ENCODE assay signal across 8 cellular contexts in the genomic region with DNA sequence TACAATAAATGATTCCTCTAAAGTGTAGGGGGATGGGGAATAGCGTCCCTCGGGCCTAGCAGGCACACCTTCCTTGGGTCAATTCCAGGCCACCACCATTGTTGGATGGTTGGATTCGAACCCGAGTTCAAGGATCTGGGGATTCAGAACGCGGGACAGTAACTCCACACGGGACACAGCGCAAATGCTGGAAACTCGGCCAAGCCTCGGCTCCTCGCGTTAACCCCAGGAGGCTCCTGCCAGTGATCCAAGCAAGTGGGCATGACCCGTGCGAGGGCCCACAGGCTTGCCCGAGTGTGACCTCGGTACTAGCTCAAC. TPM values are rescaled to one million over a fixed set of nuclear protein-coding genes. Genes with fewer than 3 reads are reported as not detected.
DNase-seq lines count a peak whose midpoint lies in the region; ATAC-seq and TF ChIP-seq lines count a peak whose summit lies in the region.

No MANE protein-coding gene starts in this region.

- H3K27ac ChIP-seq in MM.1S (ENCODE audit: low read length) (no peak overlapping the region), neural cell (ENCODE audit: low read length) (peak overlapping the region; percentile 82)

- H3K9me2 ChIP-seq in MM.1S (replicated peaks; ENCODE audit: insufficient read depth, low read length) = no peaks in the 10 kb centered on the region
- no peaks in the 10 kb centered on the region for H3K9me2 ChIP-seq in neural cell (ENCODE audit: insufficient read depth, low read length)

- no peaks in the 10 kb centered on the region for H3K36me3 ChIP-seq in BE2C
- H3K36me3 ChIP-seq in MM.1S (replicated peaks; ENCODE audit: insufficient read depth, low read length) = no peaks in the 10 kb centered on the region
- peaks cover 13% of the 10 kb centered on the region for H3K36me3 ChIP-seq in neural cell (ENCODE audit: insufficient read depth, low read length)

- peak overlapping the region; percentile 33 to 84 for H3K27ac Mint-ChIP-seq in effector memory CD8-positive, alpha-beta T cell

- no peak for TF ChIP-seq CTCF in BE2C (IDR thresholded peaks at IDR 0.05; ENCODE audit: low read depth, low read length)
- no peak for TF ChIP-seq CTCF in MM.1S (IDR thresholded peaks at IDR 0.05; ENCODE audit: low read length)
- no peak for TF ChIP-seq CTCF in neural cell (IDR thresholded peaks at IDR 0.05; ENCODE audit: poor library complexity, severe bottlenecking)

- no peaks in the 10 kb centered on the region for H3F3A ChIP-seq in MM.1S (ENCODE audit: insufficient read depth, low read length)
- H3F3A ChIP-seq in neural cell (ENCODE audit: insufficient read depth, low read length, poor library complexity, severe bottlenecking) = no peaks in the 10 kb centered on the region

- no peak for TF ChIP-seq EP300 in neural cell (conservative IDR thresholded peaks at IDR 0.05; ENCODE audit: poor library complexity, severe bottlenecking)

- H2AFZ ChIP-seq in MM.1S (ENCODE audit: low read length) = peak overlapping the region; percentile 100
- peak overlapping the region; percentile 76 for H2AFZ ChIP-seq in neural cell (ENCODE audit: low read depth, low read length)

- TF ChIP-seq RAD21 in neural cell (conservative IDR thresholded peaks at IDR 0.05) = peak; percentile 9

- peaks cover 13 to 36% of the 10 kb centered on the region in 2 donors for H3K27me3 Mint-ChIP-seq in effector memory CD8-positive, alpha-beta T cell

- no peaks in the 10 kb centered on the region for H3K27me3 ChIP-seq in BE2C
- H3K27me3 ChIP-seq in MM.1S (replicated peaks; ENCODE audit: insufficient read depth, low read length) = no peaks in the 10 kb centered on the region; the same call in 1 of the 2 replicates
- no peaks in the 10 kb centered on the region for H3K27me3 ChIP-seq in neural cell (ENCODE audit: insufficient read depth, low read depth, low read length)

- peak overlapping the region; percentile 98 for H3K4me2 ChIP-seq in MM.1S (ENCODE audit: low read depth, low read length)
- H3K4me2 ChIP-seq in neural cell (ENCODE audit: low read length) = peak overlapping the region; percentile 91

- H3K4me3 ChIP-seq in BE2C (ENCODE audit: low read depth, low read length) = peak overlapping the region; percentile 67
- H3K4me3 ChIP-seq in MM.1S (ENCODE audit: low read length) = peak overlapping the region; percentile 97
- peak overlapping the region; percentile 98 for H3K4me3 ChIP-seq in neural cell (ENCODE audit: low read length)

- peaks cover 5 to 13% of the 10 kb centered on the region in 2 donors for H3K4me1 Mint-ChIP-seq in effector memory CD8-positive, alpha-beta T cell (ENCODE audit: low read depth in 2 of 2)

- no peaks in the 10 kb centered on the region for H3K9me3 Mint-ChIP-seq in effector memory CD8-positive, alpha-beta T cell

- H3K79me2 ChIP-seq in MM.1S (ENCODE audit: low read length) = no peaks in the 10 kb centered on the region
- H3K79me2 ChIP-seq in neural cell (replicated peaks; ENCODE audit: insufficient read depth, low read length) = peaks cover 7% of the 10 kb centered on the region

- peak overlapping the region; percentile 70 to 78 for H3K4me3 Mint-ChIP-seq in effector memory CD8-positive, alpha-beta T cell

- no peak for ATAC-seq in effector memory CD8-positive, alpha-beta T cell (replicated peaks)
- ATAC-seq in HG02981 (IDR thresholded peaks at IDR 0.05; ENCODE audit: unreplicated experiment) = no peak

- H3K4me1 ChIP-seq in BE2C (no peaks in the 10 kb centered on the region), MM.1S (ENCODE audit: low read length) (peaks cover 8% of the 10 kb centered on the region)

- intact Hi-C loops in posterior cingulate gyrus (cut with DNase I) = loop anchor here (5.0 to 10.0 kb wide), 2 partner anchors 145 to 283 kb away; a partner anchor contains a TSS

- DNase-seq in BE2C (no peak), MM.1S (no peak), posterior cingulate gyrus (no peak), CD1c-positive myeloid dendritic cell (ENCODE audit: extremely low spot score) (no peak)
- DNase-seq in effector memory CD8-positive, alpha-beta T cell = no peak
- no peak for DNase-seq in activated CD4-positive, alpha-beta T cell treated with anti-CD3 and anti-CD28 coated beads for 1 hour

- H4K20me1 ChIP-seq in MM.1S (ENCODE audit: insufficient read depth, low read length) (no peaks in the 10 kb centered on the region), neural cell (ENCODE audit: insufficient read depth) (no peaks in the 10 kb centered on the region)

- peaks cover 15% of the 10 kb centered on the region for H3K36me3 Mint-ChIP-seq in effector memory CD8-positive, alpha-beta T cell (ENCODE audit: insufficient read depth)

- no peaks in the 10 kb centered on the region for H3K9me3 ChIP-seq in BE2C
- H3K9me3 ChIP-seq in MM.1S (replicated peaks; ENCODE audit: insufficient read depth, low read length) = no peaks in the 10 kb centered on the region
- no peaks in the 10 kb centered on the region for H3K9me3 ChIP-seq in neural cell (ENCODE audit: low read length)

- H3K9ac ChIP-seq in MM.1S (ENCODE audit: low read length) = peak overlapping the region; percentile 89
- H3K9ac ChIP-seq in neural cell (ENCODE audit: low read length) = peak overlapping the region; percentile 87

TF ChIP-seq in neural cell, 6 proteins besides CTCF, POLR2A, EP300 and RAD21:
- no peak for TF ChIP-seq MXI1 (conservative IDR thresholded peaks at IDR 0.05; ENCODE audit: poor library complexity, severe bottlenecking)
- no peak for TF ChIP-seq POLR2AphosphoS5 (IDR thresholded peaks at IDR 0.05)
- TF ChIP-seq, protein P1, sequence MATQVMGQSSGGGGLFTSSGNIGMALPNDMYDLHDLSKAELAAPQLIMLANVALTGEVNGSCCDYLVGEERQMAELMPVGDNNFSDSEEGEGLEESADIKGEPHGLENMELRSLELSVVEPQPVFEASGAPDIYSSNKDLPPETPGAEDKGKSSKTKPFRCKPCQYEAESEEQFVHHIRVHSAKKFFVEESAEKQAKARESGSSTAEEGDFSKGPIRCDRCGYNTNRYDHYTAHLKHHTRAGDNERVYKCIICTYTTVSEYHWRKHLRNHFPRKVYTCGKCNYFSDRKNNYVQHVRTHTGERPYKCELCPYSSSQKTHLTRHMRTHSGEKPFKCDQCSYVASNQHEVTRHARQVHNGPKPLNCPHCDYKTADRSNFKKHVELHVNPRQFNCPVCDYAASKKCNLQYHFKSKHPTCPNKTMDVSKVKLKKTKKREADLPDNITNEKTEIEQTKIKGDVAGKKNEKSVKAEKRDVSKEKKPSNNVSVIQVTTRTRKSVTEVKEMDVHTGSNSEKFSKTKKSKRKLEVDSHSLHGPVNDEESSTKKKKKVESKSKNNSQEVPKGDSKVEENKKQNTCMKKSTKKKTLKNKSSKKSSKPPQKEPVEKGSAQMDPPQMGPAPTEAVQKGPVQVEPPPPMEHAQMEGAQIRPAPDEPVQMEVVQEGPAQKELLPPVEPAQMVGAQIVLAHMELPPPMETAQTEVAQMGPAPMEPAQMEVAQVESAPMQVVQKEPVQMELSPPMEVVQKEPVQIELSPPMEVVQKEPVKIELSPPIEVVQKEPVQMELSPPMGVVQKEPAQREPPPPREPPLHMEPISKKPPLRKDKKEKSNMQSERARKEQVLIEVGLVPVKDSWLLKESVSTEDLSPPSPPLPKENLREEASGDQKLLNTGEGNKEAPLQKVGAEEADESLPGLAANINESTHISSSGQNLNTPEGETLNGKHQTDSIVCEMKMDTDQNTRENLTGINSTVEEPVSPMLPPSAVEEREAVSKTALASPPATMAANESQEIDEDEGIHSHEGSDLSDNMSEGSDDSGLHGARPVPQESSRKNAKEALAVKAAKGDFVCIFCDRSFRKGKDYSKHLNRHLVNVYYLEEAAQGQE (IDR thresholded peaks at IDR 0.05; ENCODE audit: borderline replicate concordance) = peak; percentile 13
- TF ChIP-seq SMC3 (conservative IDR thresholded peaks at IDR 0.05; ENCODE audit: poor library complexity) = no peak
- TF ChIP-seq EZH2 (IDR thresholded peaks at IDR 0.05; ENCODE audit: borderline replicate concordance, insufficient read depth, low read length, poor library complexity, severe bottlenecking) = no peak
- no peak for TF ChIP-seq TAF1 (IDR thresholded peaks at IDR 0.05; ENCODE audit: low read depth)

RNA-seq across cellular contexts. Expression of a gene that starts 0.6 kb away (rescaled TPM):
- polyA plus RNA-seq in BE2C (2012; ENCODE audit: insufficient read depth, insufficient read length, low read depth) = 4.8 TPM
- polyA plus RNA-seq in neural cell = 28.5 and 32.0 TPM in 2 replicates
- 15.6 and 19.7 TPM in 2 replicates for polyA minus RNA-seq in neural cell

RNA-seq across cellular contexts. Expression of a gene that starts 16.4 kb away (rescaled TPM):
- polyA plus RNA-seq in BE2C (2012; ENCODE audit: insufficient read depth, insufficient read length, low read depth) = 28.1 TPM
- polyA plus RNA-seq in neural cell = 11.1 and 18.8 TPM in 2 replicates
- 21.3 and 25.6 TPM in 2 replicates for polyA minus RNA-seq in neural cell

RNA-seq across cellular contexts. Expression of a gene that starts 25.1 kb away (rescaled TPM):
- polyA plus RNA-seq in BE2C (2012; ENCODE audit: insufficient read depth, insufficient read length, low read depth) = 80.5 TPM
- polyA plus RNA-seq in neural cell = not detected in 2 replicates
- not detected in 2 replicates for polyA minus RNA-seq in neural cell

RNA-seq across cellular contexts. Expression of a gene that starts 49.1 kb away (rescaled TPM):
- 30.6 TPM for polyA plus RNA-seq in BE2C (2012; ENCODE audit: insufficient read depth, insufficient read length, low read depth)
- polyA plus RNA-seq in neural cell = 33.3 and 34.7 TPM in 2 replicates
- 10.2 and 11.1 TPM in 2 replicates for polyA minus RNA-seq in neural cell
